Comparison of ENCODE assay signal across 9 cellular contexts in the genomic region with DNA sequence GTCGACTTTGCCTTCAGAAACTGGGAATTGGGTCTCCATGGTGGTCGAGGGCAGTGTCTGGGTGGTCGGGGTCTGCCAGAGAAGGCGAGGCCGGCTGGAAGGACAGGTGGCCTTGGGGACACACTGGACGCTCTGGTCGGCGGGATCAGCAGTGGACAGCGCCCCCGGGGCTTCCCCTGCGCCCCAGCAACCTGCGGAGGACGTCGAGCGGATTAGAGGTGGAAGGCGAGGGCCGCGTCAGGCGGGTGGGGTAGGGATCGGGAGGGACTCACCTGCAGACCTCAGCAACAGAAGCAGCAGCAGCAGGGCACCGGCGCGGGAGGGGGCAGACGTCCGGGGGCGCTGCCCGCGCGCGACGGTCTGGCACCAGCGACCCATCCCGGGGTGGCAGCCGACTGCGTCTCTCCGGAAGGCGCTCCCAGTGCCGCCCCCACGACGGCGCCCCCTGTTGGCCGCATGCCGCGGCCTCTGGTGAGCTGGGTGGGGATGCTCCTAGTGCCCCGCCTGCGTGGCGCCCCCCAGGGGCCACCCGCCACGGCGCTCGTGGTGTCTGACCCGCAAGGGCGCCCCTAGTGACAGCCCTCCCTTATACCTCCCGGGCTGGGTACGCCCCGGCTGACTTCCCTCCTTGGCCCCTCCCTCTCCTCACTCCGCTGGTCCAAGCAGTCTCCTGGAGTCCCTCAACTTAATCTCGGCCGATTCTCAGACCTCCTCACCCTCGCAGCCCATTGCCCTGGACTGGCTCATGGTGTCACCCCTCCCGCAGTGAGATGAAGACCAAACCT. TPM values are rescaled to one million over a fixed set of nuclear protein-coding genes. Genes with fewer than 3 reads are reported as not detected.
DNase-seq lines count a peak whose midpoint lies in the region; TF ChIP-seq lines count a peak whose summit lies in the region.
"Had no signal": no experiment of that assay in that cellular context is flagged by ENCODE, and none has a peak within 500 bp of the region (broad histone marks: within the 10 kb centered on the region; RNA-seq: fewer than 3 reads in every experiment).

A gene with protein sequence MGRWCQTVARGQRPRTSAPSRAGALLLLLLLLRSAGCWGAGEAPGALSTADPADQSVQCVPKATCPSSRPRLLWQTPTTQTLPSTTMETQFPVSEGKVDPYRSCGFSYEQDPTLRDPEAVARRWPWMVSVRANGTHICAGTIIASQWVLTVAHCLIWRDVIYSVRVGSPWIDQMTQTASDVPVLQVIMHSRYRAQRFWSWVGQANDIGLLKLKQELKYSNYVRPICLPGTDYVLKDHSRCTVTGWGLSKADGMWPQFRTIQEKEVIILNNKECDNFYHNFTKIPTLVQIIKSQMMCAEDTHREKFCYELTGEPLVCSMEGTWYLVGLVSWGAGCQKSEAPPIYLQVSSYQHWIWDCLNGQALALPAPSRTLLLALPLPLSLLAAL (minus strand): TSS at position 423 of the 785 bp plus-strand sequence. CDS start 45 bp downstream, at position 378.

- H4K20me1 ChIP-seq in OCI-LY7 (ENCODE audit: insufficient read depth, low read length), result no peaks in the 10 kb centered on the region

- TF ChIP-seq POLR2A in erythroblast (IDR thresholded peaks at IDR 0.05; ENCODE audit: low read length), result no peak

- H3K4me3 ChIP-seq in GM12864 (ENCODE audit: low read depth, low read length) (no peak within 1 kb of the TSS), OCI-LY7 (ENCODE audit: low read depth, low read length, poor library complexity, severe bottlenecking) (no peak within 1 kb of the TSS)
- H3K4me3 ChIP-seq: SJSA1 had no signal

- intact Hi-C loops in OCI-LY7 (cut with micrococcal nuclease; ENCODE audit: unreplicated experiment), result no loop called here

- CTCF ChIA-PET in OCI-LY7 (lab: Charles Lee; ENCODE audit: unreplicated experiment), result no interaction called here

- H3K4me2 ChIP-seq in OCI-LY7 (ENCODE audit: low read length), result no peak within 1 kb of the TSS

- H3K27me3 Mint-ChIP-seq in immature natural killer cell (ENCODE audit: low read depth in 3 of 3), result peaks cover 4 to 12% (median 6%) of the 10 kb centered on the region in 3 donors

- no peak within 1 kb of the TSS for H3K4me3 Mint-ChIP-seq in immature natural killer cell

- H3K27ac ChIP-seq in OCI-LY7 (ENCODE audit: low read depth, low read length, poor library complexity, severe bottlenecking), result no peak within 1 kb of the TSS
- H3K27ac ChIP-seq: SJSA1 had no signal

- no peaks in the 10 kb centered on the region for H3K4me1 ChIP-seq in OCI-LY7 (ENCODE audit: insufficient read depth, low read length, poor library complexity, severe bottlenecking)
- H3K4me1 ChIP-seq: SJSA1 had no signal

- TF ChIP-seq CTCF in GM12864 (IDR thresholded peaks at IDR 0.05; ENCODE audit: low read depth, low read length, missing control alignments) (peak; percentile 40), OCI-LY7 (conservative IDR thresholded peaks at IDR 0.05; ENCODE audit: low read length) (peak; percentile 66)

- BruUV-seq in OCI-LY7 (replicated peaks; lab: Mats Ljungman, UMichigan), result no TSS peak

- H3K27ac Mint-ChIP-seq in immature natural killer cell, result no peak within 1 kb of the TSS

- H3K9me3 Mint-ChIP-seq in immature natural killer cell, result no peaks in the 10 kb centered on the region

- no peaks in the 10 kb centered on the region for H3K36me3 ChIP-seq in OCI-LY7 (ENCODE audit: insufficient read depth, low read length)
- H3K36me3 ChIP-seq: SJSA1 had no signal

- H2AFZ ChIP-seq in OCI-LY7 (ENCODE audit: low read length), result no peak within 1 kb of the TSS

- H3K9me3 ChIP-seq in OCI-LY7 (ENCODE audit: low read length), result no peaks in the 10 kb centered on the region
- H3K9me3 ChIP-seq: SJSA1 had no signal

- H3K79me2 ChIP-seq in OCI-LY7 (ENCODE audit: insufficient read depth, low read depth, low read length), result no peaks in the 10 kb centered on the region

- no peaks in the 10 kb centered on the region for H3K9me2 ChIP-seq in OCI-LY7 (ENCODE audit: insufficient read depth, low read length)

- DNase-seq in GM12864 (ENCODE audit: low read depth), result no peak
- DNase-seq in OCI-LY7 (ENCODE audit: low spot score), result no peak
- DNase-seq in erythroblast (lab: John Stamatoyannopoulos, UW), result peak; percentile 61
- DNase-seq in stimulated activated CD4-positive, alpha-beta T cell treated with anti-CD3 and anti-CD28 coated beads, Interleukin-4, amount 100 ng/mL, for 1 hour, result peak; percentile 36
- no peak for DNase-seq in midbrain (lab: John Stamatoyannopoulos, UW)
- no peak for DNase-seq in immature natural killer cell
- DNase-seq in NCI-H524 (lab: John Stamatoyannopoulos, UW), result no peak
- DNase-seq: anterior cingulate cortex had no signal

- no peaks in the 10 kb centered on the region for H3K4me1 Mint-ChIP-seq in immature natural killer cell

- POLR2A ChIA-PET in OCI-LY7 (lab: Charles Lee), result no interaction called here

- no peaks in the 10 kb centered on the region for H3K36me3 Mint-ChIP-seq in immature natural killer cell

RNA-seq across cellular contexts. Expression of the gene that starts here (rescaled TPM):
- total RNA-seq in OCI-LY7 (2014; rRNA removed; shearing (Covaris generic)), result not detected in 2 replicates
- total RNA-seq in OCI-LY7 (2022), result not detected in 2 replicates
- not detected for polyA plus RNA-seq in immature natural killer cell
- total RNA-seq: SJSA1 had no signal

Comparison
In these comparisons a context has a peak if more than half of its experiments do, and no peak if none do; other contexts are left out.
1. DNase-seq: peak in erythroblast (2 of 2) and stimulated activated CD4-positive, alpha-beta T cell treated with anti-CD3 and anti-CD28 coated beads, Interleukin-4, amount 100 ng/mL, for 1 hour (single experiment); none in GM12864 (single experiment), OCI-LY7 (single experiment), midbrain (single experiment), immature natural killer cell (0 of 3) and NCI-H524 (0 of 2).